ENCODE assay signal across 8 cellular contexts in genomic region chr6:85483041-85483700, GRCh38.
DNase-seq lines count a peak whose midpoint lies in the region; ATAC-seq and TF ChIP-seq lines count a peak whose summit lies in the region.

No MANE protein-coding gene starts in this region.

- peak; percentile 71 for ATAC-seq in GM18508 (IDR thresholded peaks at IDR 0.05; ENCODE audit: insufficient read depth, unreplicated experiment)
- peak; percentile 83 for ATAC-seq in HG02970 (IDR thresholded peaks at IDR 0.05; ENCODE audit: low FRiP score, unreplicated experiment)

- peak; percentile 27 for DNase-seq in AG09319 (ENCODE audit: extremely low read depth, low read depth)
- peak; percentile 57 for DNase-seq in NCI-H2227 (lab: John Stamatoyannopoulos, UW; ENCODE audit: unreplicated experiment)
- peak; percentile 71 for DNase-seq in activated CD4-positive, alpha-beta T cell treated with anti-CD3 and anti-CD28 coated beads, Interleukin-2, amount 50 U/mL, for 1 hour
- peak; percentile 57 for DNase-seq in dedifferentiated amniotic fluid mesenchymal stem cell (ENCODE audit: extremely low spot score)
- DNase-seq in medulla oblongata (ENCODE audit: extremely low spot score), result peak; percentile 79
- peak; percentile 62 to 69 for DNase-seq in stimulated activated CD8-positive, alpha-beta memory T cell treated with anti-CD3 and anti-CD28 coated beads, Interleukin-15, amount 100 ng/mL, for 48 hours (ENCODE audit: low read depth in 2 of 2)

- TF ChIP-seq CTCF in AG09319 (IDR thresholded peaks at IDR 0.05; ENCODE audit: low read depth, low read length), result no peak; the same call in none of the 2 replicates

Comparison
In these comparisons a context has a peak if more than half of its experiments do, and no peak if none do; other contexts are left out.
1. Peak in every context shown above with its lines: DNase-seq and ATAC-seq.
2. DNase-seq: peak in every context shown above with its lines; median percentile 79 in medulla oblongata; 71 in activated CD4-positive, alpha-beta T cell treated with anti-CD3 and anti-CD28 coated beads, Interleukin-2, amount 50 U/mL, for 1 hour; 66 in stimulated activated CD8-positive, alpha-beta memory T cell treated with anti-CD3 and anti-CD28 coated beads, Interleukin-15, amount 100 ng/mL, for 48 hours; 57 in NCI-H2227; 57 in dedifferentiated amniotic fluid mesenchymal stem cell; 27 in AG09319.